ENCODE assay signal across 7 cellular contexts in the genomic region with DNA sequence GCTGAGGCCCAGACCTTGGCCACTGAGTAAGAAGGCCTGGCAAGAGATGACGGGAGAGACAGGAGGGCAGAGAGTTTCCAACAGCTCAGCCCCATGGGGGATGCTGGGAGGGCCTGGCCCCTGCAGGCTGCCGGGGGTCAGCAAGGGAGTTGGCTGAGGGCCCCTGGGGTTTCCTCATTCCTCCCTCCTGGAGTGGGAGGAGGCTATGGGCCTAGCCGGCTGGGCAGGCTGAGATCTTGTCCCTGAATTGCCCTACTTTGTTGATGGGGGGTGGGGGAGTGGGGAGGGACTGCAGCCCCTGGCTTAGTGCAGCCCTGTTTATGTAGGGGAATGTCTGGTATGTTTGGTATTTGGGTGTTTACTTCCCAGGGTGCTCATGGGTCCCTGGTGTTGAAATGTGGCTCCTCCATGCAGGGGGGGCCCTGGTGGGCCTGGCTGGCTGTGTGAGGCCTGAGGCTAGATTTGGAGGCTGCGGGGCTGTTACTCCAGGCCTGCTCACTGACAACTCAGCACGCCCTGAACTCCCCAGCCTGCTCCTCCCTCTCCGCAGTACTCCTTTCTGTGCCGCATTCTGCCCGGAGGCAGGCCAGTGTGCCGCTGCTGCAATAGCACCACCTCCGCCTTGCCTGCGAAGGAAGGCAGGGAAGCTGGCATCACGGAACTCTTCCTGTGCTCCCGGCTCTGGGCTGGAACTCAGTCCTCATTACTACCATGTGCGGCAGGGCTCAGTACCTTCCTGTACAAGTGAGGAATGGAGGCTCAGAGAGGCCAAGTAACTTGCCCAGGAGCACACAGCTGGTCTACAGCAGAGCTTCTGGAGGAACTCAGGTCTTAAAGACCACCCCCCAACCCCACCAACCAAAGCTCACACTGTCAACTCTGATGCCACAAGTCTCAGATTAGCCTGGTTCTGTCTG. TPM values are rescaled to one million over a fixed set of nuclear protein-coding genes. Genes with fewer than 3 reads are reported as not detected.
DNase-seq lines count a peak whose midpoint lies in the region; ATAC-seq and TF ChIP-seq lines count a peak whose summit lies in the region.

No MANE protein-coding gene starts in this region.

- DNase-seq in LHCN-M2 (ENCODE audit: low read depth) (peak; percentile 84), lung (ENCODE audit: low spot score) (peak; percentile 63), upper lobe of right lung (peak; percentile 77), NOMO-1 treated with dmso at 0.1 percent for 144 hours (lab: John Stamatoyannopoulos, UW; ENCODE audit: unreplicated experiment) (no peak), NCI-H2029 (lab: John Stamatoyannopoulos, UW) (no peak), T-helper 1 cell (no peak)

- H3K27ac ChIP-seq in duodenal mucosa (ENCODE audit: low read depth, low read length), result peak overlapping the region; percentile 43
- H3K27ac ChIP-seq in lung (ENCODE audit: low read depth in 1 of 2, low read length in 1 of 2), result peak overlapping the region; percentile 30 to 91
- H3K27ac ChIP-seq in upper lobe of right lung, result peak overlapping the region; percentile 75

- WGBS in lung, 2 donors, result 43 to 51% methylated on average over 14 of the region's 14 CpGs

- intact Hi-C loops in upper lobe of right lung (cut with DNase I), result no loop called here

- H3K27me3 ChIP-seq in duodenal mucosa (ENCODE audit: control insufficient read depth in 1 of 2, insufficient read depth in 2 of 2, low read length in 2 of 2) (no peaks in the 10 kb centered on the region), lung (ENCODE audit: control insufficient read depth, insufficient read depth) (no peaks in the 10 kb centered on the region), upper lobe of right lung (no peaks in the 10 kb centered on the region)

- H3K9ac ChIP-seq in duodenal mucosa (ENCODE audit: low read depth in 1 of 2, low read length in 2 of 2), result no peak overlapping the region

- H3K36me3 ChIP-seq in duodenal mucosa (ENCODE audit: control insufficient read depth in 1 of 2, insufficient read depth in 2 of 2, low read length in 2 of 2) (peaks cover 0 to 14% of the 10 kb centered on the region in 2 donors), lung (ENCODE audit: control insufficient read depth in 2 of 2, insufficient read depth in 2 of 2, low read length in 2 of 2) (peaks cover 0 to 14% of the 10 kb centered on the region in 2 donors), upper lobe of right lung (peaks cover 6% of the 10 kb centered on the region)

- H3K9me3 ChIP-seq in duodenal mucosa (ENCODE audit: control insufficient read depth in 1 of 2, low read length in 2 of 2) (no peaks in the 10 kb centered on the region), lung (ENCODE audit: control insufficient read depth in 2 of 2, insufficient read depth in 1 of 2, low read length in 1 of 2) (no peaks in the 10 kb centered on the region), upper lobe of right lung (no peaks in the 10 kb centered on the region)

- H3K4me1 ChIP-seq in duodenal mucosa (ENCODE audit: control insufficient read depth in 1 of 2, insufficient read depth in 2 of 2, low read length in 2 of 2) (peaks cover 72 to 77% of the 10 kb centered on the region in 2 donors), lung (ENCODE audit: control insufficient read depth in 2 of 2, insufficient read depth in 2 of 2, low read length in 2 of 2) (peaks cover 22 to 49% of the 10 kb centered on the region in 2 donors), upper lobe of right lung (peaks cover 57% of the 10 kb centered on the region)

- ATAC-seq in lung (ENCODE audit: insufficient read depth, low FRiP score) (peak; percentile 50), upper lobe of right lung (peak; percentile 80)

- TF ChIP-seq CTCF in lung (IDR thresholded peaks at IDR 0.05; ENCODE audit: control extremely low read depth, extremely low read depth) (no peak), upper lobe of right lung (IDR thresholded peaks at IDR 0.05) (no peak)

- no peak overlapping the region for H3K4me3 ChIP-seq in duodenal mucosa (ENCODE audit: low read depth in 1 of 2, low read length in 2 of 2)
- H3K4me3 ChIP-seq in lung, result no peak overlapping the region
- H3K4me3 ChIP-seq in upper lobe of right lung, result no peak overlapping the region

RNA-seq across cellular contexts. Expression of a gene that starts 25.3 kb away (rescaled TPM):
- 28.5 and 31.5 TPM in 2 replicates for total RNA-seq in LHCN-M2 (2014; rRNA removed)
- polyA plus RNA-seq in LHCN-M2 (2012), result 41.2 TPM
- 10 to 100 TPM; 34.8 to 77.5 TPM for total RNA-seq in lung
- 10 to 100 TPM; 38.0 to 88.9 TPM for polyA plus RNA-seq in lung
- 58.0 TPM for total RNA-seq in upper lobe of right lung

Comparison
In these comparisons a context has a peak if more than half of its experiments do, and no peak if none do; other contexts are left out.
1. DNase-seq: peak in LHCN-M2 (single experiment), lung (single experiment) and upper lobe of right lung (single experiment); none in NOMO-1 treated with dmso at 0.1 percent for 144 hours (single experiment), NCI-H2029 (single experiment) and T-helper 1 cell (0 of 5).
2. Peak in every context shown above with its lines, with median percentiles within 50 percentile points of each other: H3K27ac ChIP-seq.